In the genomic region with DNA sequence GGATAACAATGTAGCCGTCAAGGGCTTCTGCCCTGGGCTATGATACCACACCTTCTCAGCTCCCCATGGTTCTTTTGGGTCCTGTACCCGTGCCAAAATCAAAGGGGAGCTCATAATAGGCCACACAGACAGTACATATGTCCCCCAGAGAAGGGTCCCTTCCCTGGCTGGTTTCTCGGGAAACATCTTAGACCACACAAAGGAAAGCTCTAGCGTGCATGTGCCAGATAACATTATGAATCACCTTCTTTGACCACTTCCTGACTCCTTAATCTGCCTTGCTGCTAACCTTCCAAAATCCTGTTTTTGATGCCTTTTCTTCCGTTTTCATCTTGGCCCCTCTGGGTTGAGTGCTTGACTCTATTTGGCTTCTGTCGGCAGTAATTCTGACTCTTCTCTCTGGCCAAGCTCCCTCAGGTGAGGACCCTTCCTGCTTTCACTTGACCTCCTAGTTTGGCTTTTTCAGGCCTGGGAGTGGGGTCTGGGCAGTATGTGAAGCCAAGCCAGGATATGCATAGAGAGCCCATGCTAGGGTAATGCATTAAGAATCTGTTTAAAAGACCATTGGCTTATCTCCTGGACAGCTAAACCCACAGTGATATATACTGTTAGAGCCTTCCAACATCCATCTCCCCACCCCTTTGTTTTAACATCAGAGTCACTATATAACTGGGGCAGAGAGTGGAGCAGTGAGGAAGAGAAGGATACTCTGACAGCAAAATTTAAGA, we compare ENCODE assay signal across 12 cellular contexts.
A peak's percentile ranks its signal among the peaks of the same experiment; 100 is the strongest.
DNase-seq lines count a peak whose midpoint lies in the region; ATAC-seq and TF ChIP-seq lines count a peak whose summit lies in the region.
"Had no signal": no experiment of that assay in that cellular context is flagged by ENCODE, and none has a peak within 500 bp of the region (broad histone marks: within the 10 kb centered on the region; RNA-seq: fewer than 3 reads in every experiment).

No MANE protein-coding gene starts in this region.

- no peak overlapping the region for H3K27ac Mint-ChIP-seq in stimulated activated naive B cell treated with anti-CD40 and anti-IgM and Interleukin-4, amounts not matched to agents 10 μg/mL and 1 μg/mL and 100 μg/mL, for 72 hours
- no peak overlapping the region for H3K27ac Mint-ChIP-seq in CD14-positive monocyte
- H3K27ac Mint-ChIP-seq: WTC11 had no signal

- TF ChIP-seq CTCF in PC-9 (conservative IDR thresholded peaks at IDR 0.05) (no peak), brain microvascular endothelial cell (IDR thresholded peaks at IDR 0.05; ENCODE audit: low read depth, low read length, missing control alignments) (no peak), CD14-positive monocyte (IDR thresholded peaks at IDR 0.05) (no peak)

- H3K27ac ChIP-seq in PC-9: no peak overlapping the region
- H3K27ac ChIP-seq in brain microvascular endothelial cell: no peak overlapping the region
- H3K27ac ChIP-seq: ascending aorta, esophagus muscularis mucosa, thyroid gland had no signal

- H3K27me3 Mint-ChIP-seq in stimulated activated naive B cell treated with anti-CD40 and anti-IgM and Interleukin-4, amounts not matched to agents 10 μg/mL and 1 μg/mL and 100 μg/mL, for 72 hours: no peaks in the 10 kb centered on the region
- H3K27me3 Mint-ChIP-seq in CD14-positive monocyte (ENCODE audit: low read depth in 3 of 3): peaks cover 0 to 2% (median 2%) of the 10 kb centered on the region in 3 donors

- peak overlapping the region; percentile 23 for H3K4me2 ChIP-seq in PC-9

- no peaks in the 10 kb centered on the region for H3K9me3 ChIP-seq in PC-9 (ENCODE audit: insufficient read depth, low read depth)
- H3K9me3 ChIP-seq: ascending aorta, esophagus muscularis mucosa, thyroid gland had no signal

- H3K9me3 Mint-ChIP-seq in stimulated activated naive B cell treated with anti-CD40 and anti-IgM and Interleukin-4, amounts not matched to agents 10 μg/mL and 1 μg/mL and 100 μg/mL, for 72 hours: peaks cover 5 to 8% of the 10 kb centered on the region in 2 donors
- peaks cover 3 to 11% (median 6%) of the 10 kb centered on the region in 7 donors for H3K9me3 Mint-ChIP-seq in CD14-positive monocyte

- H3K4me1 Mint-ChIP-seq in stimulated activated naive B cell treated with anti-CD40 and anti-IgM and Interleukin-4, amounts not matched to agents 10 μg/mL and 1 μg/mL and 100 μg/mL, for 72 hours: peaks cover 7 to 14% of the 10 kb centered on the region in 2 donors
- peaks cover 12% of the 10 kb centered on the region for H3K4me1 Mint-ChIP-seq in CD14-positive monocyte
- H3K4me1 Mint-ChIP-seq: WTC11 had no signal

- CTCF ChIA-PET in PC-9 (lab: Charles Lee): interaction anchor here (0.6 to 1.4 kb wide), 3 partner anchors 82 to 724 kb away, joined by 4 to 13 read pairs (median 6); no protein-coding TSS in a partner anchor

- H3K27me3 ChIP-seq in PC-9 (ENCODE audit: insufficient read depth, low read depth) (peaks cover 3% of the 10 kb centered on the region; the same call in 1 of the 2 replicates), brain microvascular endothelial cell (replicated peaks) (no peaks in the 10 kb centered on the region)
- H3K27me3 ChIP-seq: ascending aorta, esophagus muscularis mucosa, thyroid gland had no signal

- in situ Hi-C loops in brain microvascular endothelial cell (cut with HindIII; ENCODE audit: low pct_ligation_motif_present, low sequenced_read_pairs): no loop called here

- no peaks in the 10 kb centered on the region for H3F3A ChIP-seq in PC-9 (ENCODE audit: insufficient read depth, low read depth)

- intact Hi-C loops in PC-9 (cut with micrococcal nuclease; ENCODE audit: unreplicated experiment) (loop anchor here (5.0 kb wide), 1 partner anchor 493 kb away; no protein-coding TSS in a partner anchor), CD14-positive monocyte (cut with micrococcal nuclease) (no loop called here), posterior vena cava (cut with DNase I) (loop anchor here in 1 of 2 donors (10.0 kb wide), 1 partner anchor 730 kb away; no protein-coding TSS in a partner anchor)

- BruUV-seq in PC-9 (replicated peaks; lab: Mats Ljungman, UMichigan): no TSS peak

- H3K79me2 ChIP-seq in PC-9 (ENCODE audit: low read depth): no peaks in the 10 kb centered on the region

- peak; percentile 38 for DNase-seq in activated T-cell treated with anti-CD3 and anti-CD28 coated beads, Interleukin-2, amount 50 U/mL, for 48 hours
- no peak for DNase-seq in activated T-cell treated with anti-CD3 and anti-CD28 coated beads, Interleukin-2, amount 50 U/mL, for 1 hour
- DNase-seq in PC-9 (no peak), brain microvascular endothelial cell (peak; percentile 39), NK-92 (lab: John Stamatoyannopoulos, UW; ENCODE audit: unreplicated experiment) (no peak), CD14-positive monocyte (ENCODE audit: low spot score) (no peak), posterior vena cava (ENCODE audit: low spot score) (no peak)
- no peak for DNase-seq in stimulated activated naive B cell treated with anti-CD40 and anti-IgM and Interleukin-4, amounts not matched to agents 10 μg/mL and 1 μg/mL and 100 μg/mL, for 72 hours
- DNase-seq: thyroid gland had no signal

- H3K4me1 ChIP-seq in PC-9 (replicated peaks; ENCODE audit: insufficient read depth): no peaks in the 10 kb centered on the region
- H3K4me1 ChIP-seq: thyroid gland had no signal

- POLR2A ChIA-PET in PC-9 (lab: Charles Lee; ENCODE audit: unreplicated experiment): no interaction called here

- no peaks in the 10 kb centered on the region for H3K9me2 ChIP-seq in PC-9 (ENCODE audit: insufficient read depth)

- H4K20me1 ChIP-seq in PC-9 (ENCODE audit: insufficient read depth): no peaks in the 10 kb centered on the region

- no peak overlapping the region for H3K4me3 Mint-ChIP-seq in stimulated activated naive B cell treated with anti-CD40 and anti-IgM and Interleukin-4, amounts not matched to agents 10 μg/mL and 1 μg/mL and 100 μg/mL, for 72 hours
- peak overlapping the region in 1 of 2 donors; percentile 7 for H3K4me3 Mint-ChIP-seq in CD14-positive monocyte
- H3K4me3 Mint-ChIP-seq: WTC11 had no signal

- H2AFZ ChIP-seq in PC-9: peak overlapping the region; percentile 27; the same call in 1 of the 2 replicates

- H3K4me3 ChIP-seq in PC-9: no peak overlapping the region
- no peak overlapping the region for H3K4me3 ChIP-seq in brain microvascular endothelial cell (ENCODE audit: low read depth, low read length)
- H3K4me3 ChIP-seq: ascending aorta, esophagus muscularis mucosa, thyroid gland had no signal

- H3K36me3 ChIP-seq in PC-9 (ENCODE audit: low read depth): no peaks in the 10 kb centered on the region
- H3K36me3 ChIP-seq in brain microvascular endothelial cell (replicated peaks): no peaks in the 10 kb centered on the region
- H3K36me3 ChIP-seq: ascending aorta, esophagus muscularis mucosa, thyroid gland had no signal

- peaks cover 0 to 2% of the 10 kb centered on the region in 2 donors for H3K36me3 Mint-ChIP-seq in stimulated activated naive B cell treated with anti-CD40 and anti-IgM and Interleukin-4, amounts not matched to agents 10 μg/mL and 1 μg/mL and 100 μg/mL, for 72 hours
- no peaks in the 10 kb centered on the region for H3K36me3 Mint-ChIP-seq in CD14-positive monocyte
- H3K36me3 Mint-ChIP-seq: WTC11 had no signal

- peak; percentile 23 to 52 for ATAC-seq in stimulated activated naive B cell treated with anti-CD40 and anti-IgM and Interleukin-4, amounts not matched to agents 10 μg/mL and 1 μg/mL and 100 μg/mL, for 72 hours (replicated peaks)

Comparison
In these comparisons a context has a peak if more than half of its experiments do, and no peak if none do; other contexts are left out.
1. DNase-seq: peak in activated T-cell treated with anti-CD3 and anti-CD28 coated beads, Interleukin-2, amount 50 U/mL, for 48 hours (2 of 2) and brain microvascular endothelial cell (single experiment); none in activated T-cell treated with anti-CD3 and anti-CD28 coated beads, Interleukin-2, amount 50 U/mL, for 1 hour (single experiment), PC-9 (0 of 2), stimulated activated naive B cell treated with anti-CD40 and anti-IgM and Interleukin-4, amounts not matched to agents 10 μg/mL and 1 μg/mL and 100 μg/mL, for 72 hours (single experiment), NK-92 (single experiment), CD14-positive monocyte (single experiment) and posterior vena cava (single experiment).